In genomic region chr13:102141625-102142472, GRCh38 we compare ENCODE assay signal across 8 cellular contexts.
DNase-seq lines count a peak whose midpoint lies in the region; ATAC-seq and TF ChIP-seq lines count a peak whose summit lies in the region.

No MANE protein-coding gene starts in this region.

- ATAC-seq in gastroesophageal sphincter (no peak), upper lobe of right lung (no peak)
- ATAC-seq in activated CD4-positive, alpha-beta T cell treated with anti-CD3 and anti-CD28 coated beads for 36 hours = no peak

- H3K27ac ChIP-seq in gastroesophageal sphincter = no peak overlapping the region
- H3K27ac ChIP-seq in upper lobe of right lung = no peak overlapping the region

- H3K36me3 Mint-ChIP-seq in CD14-positive monocyte = no peaks in the 10 kb centered on the region
- no peaks in the 10 kb centered on the region for H3K36me3 Mint-ChIP-seq in activated CD4-positive, alpha-beta T cell treated with anti-CD3 and anti-CD28 coated beads for 36 hours (ENCODE audit: low read depth)

- H3K4me3 ChIP-seq in HFF-Myc (replicated peaks; ENCODE audit: low read depth, low read length) (no peak overlapping the region), gastroesophageal sphincter (no peak overlapping the region), upper lobe of right lung (no peak overlapping the region)

- POLR2A ChIA-PET in activated CD4-positive, alpha-beta T cell treated with anti-CD3 and anti-CD28 coated beads for 36 hours (lab: Charles Lee) = no interaction called here

- no peaks in the 10 kb centered on the region for H3K4me1 Mint-ChIP-seq in CD14-positive monocyte
- no peaks in the 10 kb centered on the region for H3K4me1 Mint-ChIP-seq in activated CD4-positive, alpha-beta T cell treated with anti-CD3 and anti-CD28 coated beads for 36 hours

- no peaks in the 10 kb centered on the region for H3K9me3 ChIP-seq in gastroesophageal sphincter
- no peaks in the 10 kb centered on the region for H3K9me3 ChIP-seq in upper lobe of right lung

- no peaks in the 10 kb centered on the region for H3K9me3 Mint-ChIP-seq in CD14-positive monocyte
- no peaks in the 10 kb centered on the region for H3K9me3 Mint-ChIP-seq in activated CD4-positive, alpha-beta T cell treated with anti-CD3 and anti-CD28 coated beads for 36 hours (ENCODE audit: low read depth)

- intact Hi-C loops in CD14-positive monocyte (cut with micrococcal nuclease) = no loop called here
- intact Hi-C loops in upper lobe of right lung (cut with DNase I) = no loop called here
- intact Hi-C loops in posterior vena cava (cut with DNase I) = no loop called here
- intact Hi-C loops in activated CD4-positive, alpha-beta T cell treated with anti-CD3 and anti-CD28 coated beads for 36 hours (cut with DNase I, micrococcal nuclease) = loop anchor here (1.0 to 10.0 kb wide), 4 partner anchors 315 to 997 kb away; no protein-coding TSS in a partner anchor

- TF ChIP-seq CTCF in CD14-positive monocyte (IDR thresholded peaks at IDR 0.05) (peak; percentile 50), HFF-Myc (IDR thresholded peaks at IDR 0.05; ENCODE audit: low read depth, low read length, missing control alignments) (peak; percentile 45), gastroesophageal sphincter (IDR thresholded peaks at IDR 0.05) (peak; percentile 44 to 69 (median 59)), upper lobe of right lung (IDR thresholded peaks at IDR 0.05) (peak; percentile 73)

- WGBS in gastroesophageal sphincter (ENCODE audit: low coverage in 1 of 2), 2 donors = 8 to 26% methylated on average over 3 to 4 of the region's 4 CpGs

- no peak overlapping the region for H3K27ac Mint-ChIP-seq in CD14-positive monocyte
- H3K27ac Mint-ChIP-seq in activated CD4-positive, alpha-beta T cell treated with anti-CD3 and anti-CD28 coated beads for 36 hours = no peak overlapping the region

- no peak for TF ChIP-seq EP300 in gastroesophageal sphincter (IDR thresholded peaks at IDR 0.05)

- no peak overlapping the region for H3K4me3 Mint-ChIP-seq in CD14-positive monocyte
- no peak overlapping the region for H3K4me3 Mint-ChIP-seq in activated CD4-positive, alpha-beta T cell treated with anti-CD3 and anti-CD28 coated beads for 36 hours

- no peak for DNase-seq in CD14-positive monocyte (ENCODE audit: low spot score)
- no peak for DNase-seq in HFF-Myc (ENCODE audit: extremely low read depth, low read depth)
- peak; percentile 2 for DNase-seq in RPMI8226
- no peak for DNase-seq in upper lobe of right lung
- no peak for DNase-seq in activated gamma-delta T cell (lab: John Stamatoyannopoulos, UW)
- no peak for DNase-seq in posterior vena cava (ENCODE audit: low spot score)
- DNase-seq in activated CD4-positive, alpha-beta T cell treated with anti-CD3 and anti-CD28 coated beads for 36 hours = no peak

- no peaks in the 10 kb centered on the region for H3K4me1 ChIP-seq in gastroesophageal sphincter
- no peaks in the 10 kb centered on the region for H3K4me1 ChIP-seq in upper lobe of right lung

- H3K27me3 ChIP-seq in gastroesophageal sphincter (no peaks in the 10 kb centered on the region), upper lobe of right lung (no peaks in the 10 kb centered on the region)

- no peaks in the 10 kb centered on the region for H3K27me3 Mint-ChIP-seq in CD14-positive monocyte (ENCODE audit: low read depth in 3 of 3)
- H3K27me3 Mint-ChIP-seq in activated CD4-positive, alpha-beta T cell treated with anti-CD3 and anti-CD28 coated beads for 36 hours = no peaks in the 10 kb centered on the region

- CTCF ChIA-PET in activated CD4-positive, alpha-beta T cell treated with anti-CD3 and anti-CD28 coated beads for 36 hours (lab: Charles Lee) = interaction anchor here (0.6 to 1.2 kb wide), 9 partner anchors 9 to 997 kb away, joined by 3 to 5 read pairs (median 3); no protein-coding TSS in a partner anchor

- H3K36me3 ChIP-seq in gastroesophageal sphincter (no peaks in the 10 kb centered on the region), upper lobe of right lung (no peaks in the 10 kb centered on the region)

- TF ChIP-seq POLR2A in gastroesophageal sphincter (IDR thresholded peaks at IDR 0.05) = no peak

Comparison
In these comparisons a context has a peak if more than half of its experiments do, and no peak if none do; other contexts are left out.
1. intact Hi-C loops: an anchor here in activated CD4-positive, alpha-beta T cell treated with anti-CD3 and anti-CD28 coated beads for 36 hours (1.0 to 10.0 kb wide); none called in CD14-positive monocyte, upper lobe of right lung and posterior vena cava.